1 cellular context compared by ENCODE assay signal in genomic region chr4:8441499-8442091, GRCh38.
A peak's percentile ranks its signal among the peaks of the same experiment; 100 is the strongest.
TF ChIP-seq lines count a peak whose summit lies in the region.

No MANE protein-coding gene starts in this region.

TF ChIP-seq in H1, 55 proteins besides CTCF, POLR2A, EP300 and RAD21:
- TF ChIP-seq YY1 (IDR thresholded peaks at IDR 0.05; ENCODE audit: low read depth, low read length) (no peak), CEBPB (IDR thresholded peaks at IDR 0.05; ENCODE audit: low read depth, low read length) (peak; percentile 96), CTBP2 (IDR thresholded peaks at IDR 0.05; ENCODE audit: borderline replicate concordance, insufficient read depth, insufficient read length, low read length) (no peak)
TF ChIP-seq in H1: peak in this region for 1.
